Comparison of ENCODE assay signal across 12 cellular contexts in genomic region chr3:112811917-112812660, GRCh38. TPM values are rescaled to one million over a fixed set of nuclear protein-coding genes. Genes with fewer than 3 reads are reported as not detected.
DNase-seq lines count a peak whose midpoint lies in the region; ATAC-seq lines count a peak whose summit lies in the region.
"Had no signal": no experiment of that assay in that cellular context is flagged by ENCODE, and none has a peak within 500 bp of the region (broad histone marks: within the 10 kb centered on the region; RNA-seq: fewer than 3 reads in every experiment).

No MANE protein-coding gene starts in this region.

- no peaks in the 10 kb centered on the region for H3K27me3 ChIP-seq in right cardiac atrium (ENCODE audit: control insufficient read depth, insufficient read depth)
- H3K27me3 ChIP-seq in skeletal muscle satellite cell (ENCODE audit: control insufficient read depth, insufficient read depth, low read length): no peaks in the 10 kb centered on the region
- H3K27me3 ChIP-seq: BLaER1 had no signal

- H3K36me3 ChIP-seq in skeletal muscle satellite cell (ENCODE audit: insufficient read depth, low read length): no peaks in the 10 kb centered on the region
- H3K36me3 ChIP-seq: BLaER1 had no signal

- no peak overlapping the region for H3K4me3 ChIP-seq in right cardiac atrium (ENCODE audit: low read length)
- no peak overlapping the region for H3K4me3 ChIP-seq in skeletal muscle satellite cell (ENCODE audit: low read length)
- H3K4me3 ChIP-seq: BLaER1 had no signal

- H3K27ac ChIP-seq in right cardiac atrium (ENCODE audit: low read length): peak overlapping the region; percentile 85
- H3K27ac ChIP-seq: BLaER1 had no signal

- no peaks in the 10 kb centered on the region for H3K27me3 Mint-ChIP-seq in T-helper 17 cell

- no peak for ATAC-seq in T-helper 17 cell
- ATAC-seq in right cardiac atrium: no peak

- no peaks in the 10 kb centered on the region for H3K9me3 ChIP-seq in T-helper 17 cell (ENCODE audit: control insufficient read depth, low read length, poor library complexity, severe bottlenecking)
- H3K9me3 ChIP-seq in right cardiac atrium (ENCODE audit: control insufficient read depth, low read length): no peaks in the 10 kb centered on the region
- H3K9me3 ChIP-seq in skeletal muscle satellite cell (replicated peaks; ENCODE audit: low read length): no peaks in the 10 kb centered on the region
- H3K9me3 ChIP-seq: BLaER1 had no signal

- H3K36me3 Mint-ChIP-seq in T-helper 17 cell (ENCODE audit: low read depth): no peaks in the 10 kb centered on the region

- H3K4me1 Mint-ChIP-seq in T-helper 17 cell: peaks cover 27% of the 10 kb centered on the region

- intact Hi-C loops in right cardiac atrium (cut with DNase I): loop anchor here in 3 of 4 donors (5.0 kb wide), 1 partner anchor 170 kb away; the partner anchor contains the start of gene CCDC80 (in 3 of the 3)

- DNase-seq in CD1c-positive myeloid dendritic cell (ENCODE audit: extremely low spot score): peak; percentile 23
- DNase-seq in T-helper 17 cell: no peak
- DNase-seq in right cardiac atrium: peak; percentile 16 to 31 (median 21)
- no peak for DNase-seq in AML-193 (lab: John Stamatoyannopoulos, UW)
- no peak for DNase-seq in SIG-M5 treated with dmso at 0.1 percent for 504 hours (lab: John Stamatoyannopoulos, UW; ENCODE audit: unreplicated experiment)
- DNase-seq in DMS79 treated with DMSO at 0.1 percent for 48 hours (lab: John Stamatoyannopoulos, UW): no peak
- no peak for DNase-seq in GM03348 (ENCODE audit: low spot score)

- peak overlapping the region; percentile 34 for H3K4me2 ChIP-seq in skeletal muscle satellite cell (ENCODE audit: low read length)
- H3K4me2 ChIP-seq: BLaER1 had no signal

- H3K4me1 ChIP-seq in right cardiac atrium (ENCODE audit: control insufficient read depth, insufficient read depth, low read length) (peaks cover 5% of the 10 kb centered on the region), skeletal muscle satellite cell (ENCODE audit: control insufficient read depth, insufficient read depth, low read length) (peaks cover 36% of the 10 kb centered on the region)

- WGBS in right cardiac atrium: 45% methylated on average over 8 of the region's 8 CpGs

- no peak overlapping the region for H3K4me3 Mint-ChIP-seq in T-helper 17 cell

- peak overlapping the region; percentile 0 for H3K27ac Mint-ChIP-seq in T-helper 17 cell

- H3K9ac ChIP-seq in skeletal muscle satellite cell (ENCODE audit: low read depth, low read length): no peak overlapping the region
- H3K9ac ChIP-seq: BLaER1 had no signal

RNA-seq across cellular contexts. Expression of gene CD200R1L, which starts 34.6 kb away (rescaled TPM):
- not detected for total RNA-seq in T-helper 17 cell
- total RNA-seq in right cardiac atrium: not detected
- not detected for polyA plus RNA-seq in right cardiac atrium
- total RNA-seq in skeletal muscle satellite cell (2012; rRNA removed): not detected in 2 replicates
- total RNA-seq: G401, lung microvascular endothelial cell had no signal
- polyA plus RNA-seq: adipose tissue had no signal

Comparison
In these comparisons a context has a peak if more than half of its experiments do, and no peak if none do; other contexts are left out.
1. DNase-seq: peak in CD1c-positive myeloid dendritic cell (single experiment) and right cardiac atrium (3 of 3); none in T-helper 17 cell (0 of 3), AML-193 (0 of 2), SIG-M5 treated with dmso at 0.1 percent for 504 hours (single experiment), DMS79 treated with DMSO at 0.1 percent for 48 hours (single experiment) and GM03348 (single experiment).